1 cellular context compared by ENCODE assay signal in the genomic region with DNA sequence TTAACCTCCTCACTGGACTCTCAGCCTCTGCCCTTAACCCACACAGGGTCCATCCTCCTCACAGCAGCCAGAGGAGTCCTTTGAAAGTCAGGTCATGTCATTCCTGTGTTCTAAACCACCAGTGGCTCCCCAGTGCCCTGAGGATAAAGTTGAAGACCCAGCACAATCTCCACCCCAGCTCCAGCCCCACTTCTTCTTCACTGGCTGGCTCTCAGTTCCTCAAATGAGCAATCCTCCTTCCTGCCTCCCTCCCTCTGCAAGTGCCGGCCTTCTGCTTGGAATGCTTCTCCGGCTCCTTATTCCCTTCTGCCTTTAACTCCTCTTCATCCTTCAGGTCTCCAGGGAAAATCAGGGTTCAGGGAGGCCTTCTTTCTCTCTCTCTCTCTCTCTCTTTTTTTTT.
TF ChIP-seq lines count a peak whose summit lies in the region.

No MANE protein-coding gene starts in this region.

TF ChIP-seq in HepG2, 621 proteins besides CTCF, POLR2A, EP300 and RAD21:
- TF ChIP-seq, protein P1, sequence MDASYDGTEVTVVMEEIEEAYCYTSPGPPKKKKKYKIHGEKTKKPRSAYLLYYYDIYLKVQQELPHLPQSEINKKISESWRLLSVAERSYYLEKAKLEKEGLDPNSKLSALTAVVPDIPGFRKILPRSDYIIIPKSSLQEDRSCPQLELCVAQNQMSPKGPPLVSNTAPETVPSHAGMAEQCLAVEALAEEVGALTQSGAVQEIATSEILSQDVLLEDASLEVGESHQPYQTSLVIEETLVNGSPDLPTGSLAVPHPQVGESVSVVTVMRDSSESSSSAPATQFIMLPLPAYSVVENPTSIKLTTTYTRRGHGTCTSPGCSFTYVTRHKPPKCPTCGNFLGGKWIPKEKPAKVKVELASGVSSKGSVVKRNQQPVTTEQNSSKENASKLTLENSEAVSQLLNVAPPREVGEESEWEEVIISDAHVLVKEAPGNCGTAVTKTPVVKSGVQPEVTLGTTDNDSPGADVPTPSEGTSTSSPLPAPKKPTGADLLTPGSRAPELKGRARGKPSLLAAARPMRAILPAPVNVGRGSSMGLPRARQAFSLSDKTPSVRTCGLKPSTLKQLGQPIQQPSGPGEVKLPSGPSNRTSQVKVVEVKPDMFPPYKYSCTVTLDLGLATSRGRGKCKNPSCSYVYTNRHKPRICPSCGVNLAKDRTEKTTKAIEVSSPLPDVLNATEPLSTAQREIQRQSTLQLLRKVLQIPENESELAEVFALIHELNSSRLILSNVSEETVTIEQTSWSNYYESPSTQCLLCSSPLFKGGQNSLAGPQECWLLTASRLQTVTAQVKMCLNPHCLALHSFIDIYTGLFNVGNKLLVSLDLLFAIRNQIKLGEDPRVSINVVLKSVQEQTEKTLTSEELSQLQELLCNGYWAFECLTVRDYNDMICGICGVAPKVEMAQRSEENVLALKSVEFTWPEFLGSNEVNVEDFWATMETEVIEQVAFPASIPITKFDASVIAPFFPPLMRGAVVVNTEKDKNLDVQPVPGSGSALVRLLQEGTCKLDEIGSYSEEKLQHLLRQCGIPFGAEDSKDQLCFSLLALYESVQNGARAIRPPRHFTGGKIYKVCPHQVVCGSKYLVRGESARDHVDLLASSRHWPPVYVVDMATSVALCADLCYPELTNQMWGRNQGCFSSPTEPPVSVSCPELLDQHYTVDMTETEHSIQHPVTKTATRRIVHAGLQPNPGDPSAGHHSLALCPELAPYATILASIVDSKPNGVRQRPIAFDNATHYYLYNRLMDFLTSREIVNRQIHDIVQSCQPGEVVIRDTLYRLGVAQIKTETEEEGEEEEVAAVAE (CRISPR knock-in tag; IDR thresholded peaks at IDR 0.05; ENCODE audit: borderline replicate concordance), result no peak
- no peak for TF ChIP-seq ZNF556 (CRISPR knock-in tag; IDR thresholded peaks at IDR 0.05; ENCODE audit: borderline replicate concordance)
- TF ChIP-seq, protein P2, sequence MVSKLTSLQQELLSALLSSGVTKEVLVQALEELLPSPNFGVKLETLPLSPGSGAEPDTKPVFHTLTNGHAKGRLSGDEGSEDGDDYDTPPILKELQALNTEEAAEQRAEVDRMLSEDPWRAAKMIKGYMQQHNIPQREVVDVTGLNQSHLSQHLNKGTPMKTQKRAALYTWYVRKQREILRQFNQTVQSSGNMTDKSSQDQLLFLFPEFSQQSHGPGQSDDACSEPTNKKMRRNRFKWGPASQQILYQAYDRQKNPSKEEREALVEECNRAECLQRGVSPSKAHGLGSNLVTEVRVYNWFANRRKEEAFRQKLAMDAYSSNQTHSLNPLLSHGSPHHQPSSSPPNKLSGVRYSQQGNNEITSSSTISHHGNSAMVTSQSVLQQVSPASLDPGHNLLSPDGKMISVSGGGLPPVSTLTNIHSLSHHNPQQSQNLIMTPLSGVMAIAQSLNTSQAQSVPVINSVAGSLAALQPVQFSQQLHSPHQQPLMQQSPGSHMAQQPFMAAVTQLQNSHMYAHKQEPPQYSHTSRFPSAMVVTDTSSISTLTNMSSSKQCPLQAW (CRISPR knock-in tag; IDR thresholded peaks at IDR 0.05), result no peak
- no peak for TF ChIP-seq SMARCE1 (IDR thresholded peaks at IDR 0.05; ENCODE audit: borderline replicate concordance)
- no peak for TF ChIP-seq ZEB1 (IDR thresholded peaks at IDR 0.05; ENCODE audit: insufficient replicate concordance, low read depth)
- TF ChIP-seq, protein P3, sequence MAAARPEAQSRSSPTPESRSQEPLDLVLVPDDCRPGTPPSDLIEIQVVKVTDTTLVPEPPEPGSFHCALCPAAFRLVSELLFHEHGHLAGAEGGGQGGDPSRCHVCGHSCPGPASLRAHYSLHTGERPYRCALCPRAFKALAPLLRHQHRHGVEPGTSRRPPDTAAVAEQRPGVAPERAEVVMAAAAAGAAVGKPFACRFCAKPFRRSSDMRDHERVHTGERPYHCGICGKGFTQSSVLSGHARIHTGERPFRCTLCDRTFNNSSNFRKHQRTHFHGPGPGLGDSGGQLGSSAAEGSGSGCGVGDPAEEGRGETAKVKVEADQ (CRISPR knock-in tag; IDR thresholded peaks at IDR 0.05; ENCODE audit: borderline replicate concordance), result no peak
